In genomic region chr6:28634758-28635546, GRCh38 we compare ENCODE assay signal across 9 cellular contexts.
A peak's percentile ranks its signal among the peaks of the same experiment; 100 is the strongest.
DNase-seq lines count a peak whose midpoint lies in the region; ATAC-seq and TF ChIP-seq lines count a peak whose summit lies in the region.
"Had no signal": no experiment of that assay in that cellular context is flagged by ENCODE, and none has a peak within 500 bp of the region (broad histone marks: within the 10 kb centered on the region; RNA-seq: fewer than 3 reads in every experiment).

No MANE protein-coding gene starts in this region.

- ATAC-seq in mucosa of descending colon (no peak), GM21529 (IDR thresholded peaks at IDR 0.05; ENCODE audit: unreplicated experiment) (no peak), GM18502 (IDR thresholded peaks at IDR 0.05; ENCODE audit: poor library complexity, unreplicated experiment) (no peak), HG03196 (IDR thresholded peaks at IDR 0.05; ENCODE audit: unreplicated experiment) (no peak)

- DNase-seq in DMS114 treated with DMSO at 0.1 percent for 48 hours (lab: John Stamatoyannopoulos, UW; ENCODE audit: unreplicated experiment) (peak; percentile 74), NCI-H1694 treated with DMSO at 0.1 percent for 48 hours (lab: John Stamatoyannopoulos, UW) (peak; percentile 48), cerebellar nuclear complex (lab: John Stamatoyannopoulos, UW) (peak; percentile 55 to 62), mucosa of descending colon (peak in 2 of 3 donors; percentile 6 to 35)
- no peak for DNase-seq in activated CD4-positive, alpha-beta T cell treated with anti-CD3 and anti-CD28 coated beads for 1 hour

- H3K36me3 ChIP-seq in mucosa of descending colon (ENCODE audit: low read depth) = no peaks in the 10 kb centered on the region
- H3K36me3 ChIP-seq: neutrophil had no signal

- intact Hi-C loops in mucosa of descending colon (cut with DNase I, micrococcal nuclease) = no loop called here

- TF ChIP-seq CTCF in mucosa of descending colon (IDR thresholded peaks at IDR 0.05) = no peak

- H3K4me1 ChIP-seq in mucosa of descending colon (ENCODE audit: low read depth) = no peaks in the 10 kb centered on the region

- H3K9me3 ChIP-seq in mucosa of descending colon = no peaks in the 10 kb centered on the region
- H3K9me3 ChIP-seq: neutrophil had no signal

- no peak overlapping the region for H3K4me3 ChIP-seq in mucosa of descending colon
